ENCODE assay signal across 8 cellular contexts in genomic region chr12:94405378-94406116, GRCh38. TPM values are rescaled to one million over a fixed set of nuclear protein-coding genes. Genes with fewer than 3 reads are reported as not detected.
DNase-seq lines count a peak whose midpoint lies in the region; ATAC-seq and TF ChIP-seq lines count a peak whose summit lies in the region.

No MANE protein-coding gene starts in this region.

- peaks cover 11% of the 10 kb centered on the region for H3K36me3 Mint-ChIP-seq in IgD-negative memory B cell

- H3K4me1 Mint-ChIP-seq in IgD-negative memory B cell: peaks cover 14 to 20% (median 16%) of the 10 kb centered on the region in 3 donors

- H3K27ac ChIP-seq in muscle layer of duodenum (ENCODE audit: low read length): peak overlapping the region; percentile 12

- H3K27me3 ChIP-seq in muscle layer of duodenum (ENCODE audit: low read depth, low read length) (no peaks in the 10 kb centered on the region), BE2C (no peaks in the 10 kb centered on the region)

- H3K4me3 ChIP-seq in muscle layer of duodenum (ENCODE audit: low read depth in 1 of 2, low read length in 2 of 2) (peak overlapping the region; percentile 35 to 60), BE2C (ENCODE audit: low read depth, low read length) (no peak overlapping the region)

- no peak for TF ChIP-seq CTCF in BE2C (IDR thresholded peaks at IDR 0.05; ENCODE audit: low read depth, low read length)

- no peaks in the 10 kb centered on the region for H3K9me3 Mint-ChIP-seq in IgD-negative memory B cell

- ATAC-seq in GM18498 (IDR thresholded peaks at IDR 0.05; ENCODE audit: unreplicated experiment): peak; percentile 87
- ATAC-seq in GM21526 (IDR thresholded peaks at IDR 0.05; ENCODE audit: low FRiP score, unreplicated experiment): peak; percentile 67

- H3K36me3 ChIP-seq in muscle layer of duodenum (ENCODE audit: control insufficient read depth in 1 of 2, insufficient read depth in 2 of 2, low read length in 2 of 2): no peaks in the 10 kb centered on the region
- H3K36me3 ChIP-seq in BE2C: peaks cover 3% of the 10 kb centered on the region; the same call in 1 of the 2 replicates

- H3K4me1 ChIP-seq in muscle layer of duodenum (ENCODE audit: control insufficient read depth in 1 of 2, insufficient read depth in 2 of 2, low read length in 2 of 2) (peaks cover 0 to 7% of the 10 kb centered on the region in 2 donors), BE2C (peaks cover 4% of the 10 kb centered on the region; the same call in 1 of the 2 replicates)

- no peak for DNase-seq in AML-193 (lab: John Stamatoyannopoulos, UW)
- no peak for DNase-seq in central memory CD4-positive, alpha-beta T cell
- DNase-seq in BE2C: no peak
- no peak for DNase-seq in SKM-1 treated with dmso at 0.1 percent for 144 hours (lab: John Stamatoyannopoulos, UW; ENCODE audit: unreplicated experiment)

- H3K27ac Mint-ChIP-seq in IgD-negative memory B cell: peak overlapping the region; percentile 10 to 84 (median 78)

- no peaks in the 10 kb centered on the region for H3K27me3 Mint-ChIP-seq in IgD-negative memory B cell

- peak overlapping the region; percentile 15 to 83 (median 67) for H3K4me3 Mint-ChIP-seq in IgD-negative memory B cell

- H3K9me3 ChIP-seq in muscle layer of duodenum (ENCODE audit: control insufficient read depth in 1 of 2, low read length in 2 of 2) (no peaks in the 10 kb centered on the region), BE2C (no peaks in the 10 kb centered on the region)

RNA-seq across cellular contexts. Expression of gene CEP83, which starts 54.1 kb away (rescaled TPM):
- polyA plus RNA-seq in IgD-negative memory B cell: 7.5 TPM
- polyA plus RNA-seq in BE2C (2012; ENCODE audit: insufficient read depth, insufficient read length, low read depth): 7.1 TPM
